1 cellular context compared by ENCODE assay signal in genomic region chr11:442611-443081, GRCh38.
A peak's percentile ranks its signal among the peaks of the same experiment; 100 is the strongest.
TF ChIP-seq lines count a peak whose summit lies in the region.

No MANE protein-coding gene starts in this region.

TF ChIP-seq in HepG2, 621 proteins besides CTCF, POLR2A, EP300 and RAD21 (continues in another document):
- no peak for TF ChIP-seq DRAP1 (CRISPR knock-in tag; IDR thresholded peaks at IDR 0.05)
- no peak for TF ChIP-seq MXD4 (CRISPR knock-in tag; IDR thresholded peaks at IDR 0.05)
- TF ChIP-seq ZNF446 (CRISPR knock-in tag; IDR thresholded peaks at IDR 0.05), result no peak
- TF ChIP-seq CENPX (CRISPR knock-in tag; IDR thresholded peaks at IDR 0.05), result no peak
- TF ChIP-seq ZNF513 (CRISPR knock-in tag; conservative IDR thresholded peaks at IDR 0.05), result no peak
- peak; percentile 73 for TF ChIP-seq ZNF687 (CRISPR knock-in tag; IDR thresholded peaks at IDR 0.05)
- no peak for TF ChIP-seq EZH2 (conservative IDR thresholded peaks at IDR 0.05; ENCODE audit: low read depth, low read length)
- TF ChIP-seq ZNF883 (CRISPR knock-in tag; IDR thresholded peaks at IDR 0.05; ENCODE audit: not compliant biosample characterization), result no peak
- TF ChIP-seq ZMYM2 (CRISPR knock-in tag; IDR thresholded peaks at IDR 0.05), result no peak
- TF ChIP-seq SOX6 (IDR thresholded peaks at IDR 0.05), result no peak
- TF ChIP-seq SOX6 (CRISPR knock-in tag; IDR thresholded peaks at IDR 0.05), result no peak
- no peak for TF ChIP-seq ZNF33A (CRISPR knock-in tag; IDR thresholded peaks at IDR 0.05; ENCODE audit: borderline replicate concordance)
- TF ChIP-seq CSRNP2 (CRISPR knock-in tag; conservative IDR thresholded peaks at IDR 0.05; ENCODE audit: low read depth), result no peak
- 0 out of 2 replicates have a peak, but pooled peaks have one; percentile 58 for TF ChIP-seq ZNF296 (CRISPR knock-in tag; conservative IDR thresholded peaks at IDR 0.05)
- no peak for TF ChIP-seq FOXK2 (IDR thresholded peaks at IDR 0.05)
- no peak for TF ChIP-seq CSRNP1 (CRISPR knock-in tag; IDR thresholded peaks at IDR 0.05)
- no peak for TF ChIP-seq TBL1XR1 (IDR thresholded peaks at IDR 0.05; ENCODE audit: borderline replicate concordance, low read length, partially characterized antibody)
- TF ChIP-seq SALL2 (CRISPR knock-in tag; IDR thresholded peaks at IDR 0.05), result no peak
- TF ChIP-seq ZNF383 (CRISPR knock-in tag; IDR thresholded peaks at IDR 0.05; ENCODE audit: borderline replicate concordance), result no peak
- no peak for TF ChIP-seq CERS6 (CRISPR knock-in tag; IDR thresholded peaks at IDR 0.05)
- no peak for TF ChIP-seq UBTF (CRISPR knock-in tag; IDR thresholded peaks at IDR 0.05)
- no peak for TF ChIP-seq ZNF253 (CRISPR knock-in tag; IDR thresholded peaks at IDR 0.05; ENCODE audit: borderline replicate concordance)
- TF ChIP-seq HNRNPL (IDR thresholded peaks at IDR 0.05; ENCODE audit: low read depth, low read length), result 0 out of 2 replicates have a peak, but pooled peaks have one; percentile 31
- TF ChIP-seq PRDM10 (CRISPR knock-in tag; IDR thresholded peaks at IDR 0.05; ENCODE audit: low read depth), result no peak
- no peak for TF ChIP-seq AKAP8 (CRISPR knock-in tag; IDR thresholded peaks at IDR 0.05)
- TF ChIP-seq ATF2 (CRISPR knock-in tag; IDR thresholded peaks at IDR 0.05), result 0 out of 2 replicates have a peak, but pooled peaks have one; percentile 28
- TF ChIP-seq GABPB1 (CRISPR knock-in tag; IDR thresholded peaks at IDR 0.05), result peak; percentile 15; the same call in 1 of the 2 replicates
- no peak for TF ChIP-seq AHR (CRISPR knock-in tag; IDR thresholded peaks at IDR 0.05)
- no peak for TF ChIP-seq PAF1 (CRISPR knock-in tag; IDR thresholded peaks at IDR 0.05)
- no peak for TF ChIP-seq ZNF275 (CRISPR knock-in tag; IDR thresholded peaks at IDR 0.05; ENCODE audit: borderline replicate concordance)
- no peak for TF ChIP-seq YEATS4 (CRISPR knock-in tag; IDR thresholded peaks at IDR 0.05; ENCODE audit: borderline replicate concordance)
- no peak for TF ChIP-seq CEBPG (CRISPR knock-in tag; IDR thresholded peaks at IDR 0.05)
- no peak for TF ChIP-seq MBNL3 (CRISPR knock-in tag; conservative IDR thresholded peaks at IDR 0.05)
- no peak for TF ChIP-seq NPAS2 (CRISPR knock-in tag; IDR thresholded peaks at IDR 0.05; ENCODE audit: borderline replicate concordance)
- no peak for TF ChIP-seq ZBTB4 (CRISPR knock-in tag; IDR thresholded peaks at IDR 0.05; ENCODE audit: borderline replicate concordance)
